In the genomic region with DNA sequence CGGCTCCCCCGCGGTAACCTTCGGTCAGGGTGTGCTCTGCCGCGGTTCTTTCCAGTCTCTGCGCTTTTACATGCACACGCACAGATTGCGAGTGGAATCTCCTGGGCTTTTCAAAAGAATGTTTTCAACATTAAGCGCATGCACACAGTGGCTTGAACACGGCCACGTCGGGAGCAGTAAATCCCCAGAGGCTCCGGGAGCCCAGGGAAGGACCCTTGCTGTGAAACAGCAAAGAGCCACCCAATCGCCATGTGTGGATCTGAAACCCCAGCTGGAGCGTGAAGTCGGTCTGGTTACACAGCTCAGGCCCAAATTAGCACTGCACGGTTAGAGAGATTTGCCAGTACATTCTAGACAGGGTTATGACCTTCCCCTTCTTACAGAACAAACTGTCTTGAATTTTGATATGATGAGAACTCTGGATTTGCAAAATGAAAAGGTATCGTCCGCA, we compare ENCODE assay signal across 11 cellular contexts. TPM values are rescaled to one million over a fixed set of nuclear protein-coding genes. Genes with fewer than 3 reads are reported as not detected.
DNase-seq lines count a peak whose midpoint lies in the region; ATAC-seq and TF ChIP-seq lines count a peak whose summit lies in the region.
"Had no signal": no experiment of that assay in that cellular context is flagged by ENCODE, and none has a peak within 500 bp of the region (broad histone marks: within the 10 kb centered on the region; RNA-seq: fewer than 3 reads in every experiment).

No MANE protein-coding gene starts in this region.

- H3K36me3 ChIP-seq in muscle layer of colon (ENCODE audit: insufficient read depth, low read length): no peaks in the 10 kb centered on the region
- no peaks in the 10 kb centered on the region for H3K36me3 ChIP-seq in testis (ENCODE audit: low read depth, missing control alignments)
- H3K36me3 ChIP-seq in effector memory CD4-positive, alpha-beta T cell (ENCODE audit: control insufficient read depth, insufficient read depth, low read length): no peaks in the 10 kb centered on the region
- H3K36me3 ChIP-seq: ascending aorta had no signal

- H3K27ac Mint-ChIP-seq in activated CD4-positive, alpha-beta T cell treated with anti-CD3 and anti-CD28 coated beads, Interleukin-2, amount 10 ng/mL, durations not matched to agents 7 days and 5 days: no peak overlapping the region

- peaks cover 2% of the 10 kb centered on the region for H3K36me3 Mint-ChIP-seq in activated CD4-positive, alpha-beta T cell treated with anti-CD3 and anti-CD28 coated beads, Interleukin-2, amount 10 ng/mL, durations not matched to agents 7 days and 5 days (ENCODE audit: low read depth)

- ATAC-seq in GM18519 (IDR thresholded peaks at IDR 0.05; ENCODE audit: low FRiP score, unreplicated experiment): no peak

- peaks cover 0 to 55% (median 14%) of the 10 kb centered on the region in 45 donors for H3K27me3 ChIP-seq in dorsolateral prefrontal cortex
- H3K27me3 ChIP-seq in muscle layer of colon (ENCODE audit: control insufficient read depth in 1 of 2, insufficient read depth in 2 of 2, low read length in 2 of 2): no peaks in the 10 kb centered on the region
- H3K27me3 ChIP-seq in testis: no peaks in the 10 kb centered on the region
- peaks cover 28% of the 10 kb centered on the region for H3K27me3 ChIP-seq in effector memory CD4-positive, alpha-beta T cell (replicated peaks; ENCODE audit: control insufficient read depth, insufficient read depth, low read length, poor library complexity, severe bottlenecking)

- TF ChIP-seq POLR2A in testis (IDR thresholded peaks at IDR 0.05): no peak

- H3K27me3 Mint-ChIP-seq in activated CD4-positive, alpha-beta T cell treated with anti-CD3 and anti-CD28 coated beads, Interleukin-2, amount 10 ng/mL, durations not matched to agents 7 days and 5 days: peaks cover 57% of the 10 kb centered on the region

- POLR2A ChIA-PET in activated CD4-positive, alpha-beta T cell treated with anti-CD3 and anti-CD28 coated beads, Interleukin-2, amount 10 ng/mL, durations not matched to agents 7 days and 5 days (lab: Charles Lee): no interaction called here

- intact Hi-C loops in dorsolateral prefrontal cortex (cut with DNase I) (loop anchor here in 1 of 2 donors (5.0 kb wide), 2 partner anchors 212 to 1032 kb away; no protein-coding TSS in a partner anchor), testis (cut with DNase I; ENCODE audit: low total_unique reads) (no loop called here)

- H3K4me1 ChIP-seq in muscle layer of colon (ENCODE audit: insufficient read depth, low read length): peaks cover 35% of the 10 kb centered on the region
- peaks cover 14% of the 10 kb centered on the region for H3K4me1 ChIP-seq in testis
- peaks cover 14% of the 10 kb centered on the region for H3K4me1 ChIP-seq in effector memory CD4-positive, alpha-beta T cell (ENCODE audit: control insufficient read depth, insufficient read depth, low read length, poor library complexity, severe bottlenecking)

- H3K9me3 Mint-ChIP-seq in activated CD4-positive, alpha-beta T cell treated with anti-CD3 and anti-CD28 coated beads, Interleukin-2, amount 10 ng/mL, durations not matched to agents 7 days and 5 days: no peaks in the 10 kb centered on the region

- H3K9ac ChIP-seq in muscle layer of colon (ENCODE audit: low read length): peak overlapping the region; percentile 23

- peak overlapping the region; percentile 55 for H3K4me3 Mint-ChIP-seq in activated CD4-positive, alpha-beta T cell treated with anti-CD3 and anti-CD28 coated beads, Interleukin-2, amount 10 ng/mL, durations not matched to agents 7 days and 5 days

- TF ChIP-seq CTCF in dorsolateral prefrontal cortex (IDR thresholded peaks at IDR 0.05 in 54 of 56, conservative IDR thresholded peaks at IDR 0.05 in 2 of 56; ENCODE audit: low read depth in 1 of 56, partially characterized antibody in 56 of 56) (no peak), testis (IDR thresholded peaks at IDR 0.05) (no peak)

- WGBS in testis, 2 donors: 3 to 8% methylated on average over 16 to 20 of the region's 20 CpGs

- H3K9me3 ChIP-seq in muscle layer of colon (ENCODE audit: low read length) (no peaks in the 10 kb centered on the region), testis (no peaks in the 10 kb centered on the region)
- H3K9me3 ChIP-seq in effector memory CD4-positive, alpha-beta T cell (ENCODE audit: control insufficient read depth, low read length): no peaks in the 10 kb centered on the region
- H3K9me3 ChIP-seq: ascending aorta had no signal

- CTCF ChIA-PET in activated CD4-positive, alpha-beta T cell treated with anti-CD3 and anti-CD28 coated beads, Interleukin-2, amount 10 ng/mL, durations not matched to agents 7 days and 5 days (lab: Charles Lee): interaction anchor here (1.1 kb wide), 1 partner anchor 375 kb away, joined by 3 read pairs; no protein-coding TSS in a partner anchor

- H3K27ac ChIP-seq in dorsolateral prefrontal cortex (peak overlapping the region in 39 of 59 donors; percentile 10 to 81 (median 54)), muscle layer of colon (ENCODE audit: low read depth, low read length) (peak overlapping the region; percentile 68), testis (peak overlapping the region; percentile 76 to 92)
- no peak overlapping the region for H3K27ac ChIP-seq in effector memory CD4-positive, alpha-beta T cell (ENCODE audit: insufficient read depth, low read length, poor library complexity, severe bottlenecking)
- H3K27ac ChIP-seq: ascending aorta had no signal

- no peak for DNase-seq in activated CD4-positive, alpha-beta T cell treated with anti-CD3 and anti-CD28 coated beads, Interleukin-2, amount 10 ng/mL, durations not matched to agents 7 days and 5 days
- DNase-seq in activated CD4-positive, alpha-beta T cell treated with anti-CD3 and anti-CD28 coated beads, Interleukin-2, amount 50 U/mL, for 48 hours: no peak
- no peak for DNase-seq in dorsolateral prefrontal cortex
- peak; percentile 52 for DNase-seq in testis
- no peak for DNase-seq in effector memory CD4-positive, alpha-beta T cell
- no peak for DNase-seq in NCI-H345 treated with DMSO at 0.1 percent for 48 hours (lab: John Stamatoyannopoulos, UW; ENCODE audit: unreplicated experiment)
- DNase-seq: activated CD4-positive, CD25-positive, alpha-beta regulatory T cell; NCI-H1048 had no signal

- peak overlapping the region in 56 of 59 donors; percentile 21 to 77 (median 58) for H3K4me3 ChIP-seq in dorsolateral prefrontal cortex
- peak overlapping the region; percentile 16 to 60 for H3K4me3 ChIP-seq in muscle layer of colon (ENCODE audit: low read depth in 1 of 2, low read length in 2 of 2)
- peak overlapping the region; percentile 58 to 75 for H3K4me3 ChIP-seq in testis
- H3K4me3 ChIP-seq in effector memory CD4-positive, alpha-beta T cell (ENCODE audit: insufficient read depth, low read depth, low read length, poor library complexity, severe bottlenecking): no peak overlapping the region

- H3K4me1 Mint-ChIP-seq in activated CD4-positive, alpha-beta T cell treated with anti-CD3 and anti-CD28 coated beads, Interleukin-2, amount 10 ng/mL, durations not matched to agents 7 days and 5 days: peaks cover 10% of the 10 kb centered on the region

RNA-seq across cellular contexts. Expression of gene RGMA, which starts 0.9 kb away (rescaled TPM):
- total RNA-seq in activated CD4-positive, alpha-beta T cell treated with anti-CD3 and anti-CD28 coated beads, Interleukin-2, amount 10 ng/mL, durations not matched to agents 7 days and 5 days: under 1 TPM; 0.15 to 0.25 TPM
- total RNA-seq in dorsolateral prefrontal cortex (100 to 1,000 TPM in 17 of 120 experiments, 10 to 100 TPM in 103; 48.2 to 210 (median 77.1) TPM), testis (100 to 1,000 TPM in 1 of 2 donors, 10 to 100 TPM in 1; 65.4 to 120 TPM)
- polyA plus RNA-seq in testis (ENCODE audit: insufficient read depth, low read depth, low replicate concordance): 53.7 TPM

Comparison
In these comparisons a context has a peak if more than half of its experiments do, and no peak if none do; other contexts are left out.
1. RNA of gene RGMA, which starts 0.9 kb away (total RNA-seq): 65.4 to 120 TPM in testis and 48.2 to 210 TPM in dorsolateral prefrontal cortex; 0.15 to 0.25 TPM in activated CD4-positive, alpha-beta T cell treated with anti-CD3 and anti-CD28 coated beads, Interleukin-2, amount 10 ng/mL, durations not matched to agents 7 days and 5 days; every median in the first group is over 10 times any median in the second.